ENCODE assay signal across 8 cellular contexts in the genomic region with DNA sequence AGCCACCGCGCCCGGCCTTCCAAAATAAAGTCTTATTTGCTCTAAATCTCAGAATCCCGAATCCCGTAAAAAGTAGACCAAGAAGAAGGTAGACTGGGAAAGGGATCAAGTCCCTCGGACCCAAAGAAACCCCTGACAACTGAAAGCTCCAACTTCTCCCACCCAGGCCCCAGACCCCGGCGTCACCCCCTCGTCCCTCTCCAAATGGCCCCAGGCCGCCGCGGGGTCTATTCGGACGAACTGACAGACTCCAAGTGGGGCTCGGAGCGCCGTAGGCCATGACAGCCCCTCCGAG. TPM values are rescaled to one million over a fixed set of nuclear protein-coding genes. Genes with fewer than 3 reads are reported as not detected.
DNase-seq lines count a peak whose midpoint lies in the region; ATAC-seq, FAIRE-seq and TF ChIP-seq lines count a peak whose summit lies in the region.

No MANE protein-coding gene starts in this region.

- dilution Hi-C loops in endothelial cell of umbilical vein (cut with MboI; ENCODE audit: extremely low pct_ligation_motif_present, low sequenced_read_pairs), result no loop called here

- H3K36me3 ChIP-seq in Caco-2 (ENCODE audit: control insufficient read depth, insufficient read depth, low read length) (no peaks in the 10 kb centered on the region; the same call in 1 of the 2 replicates), endothelial cell of umbilical vein (ENCODE audit: control insufficient read depth in 2 of 2, extremely low read depth in 1 of 2, insufficient read depth in 2 of 2, low read length in 2 of 2) (peaks cover 0 to 2% of the 10 kb centered on the region in 2 experiments), ovary (no peaks in the 10 kb centered on the region)

- BruUV-seq in Caco-2 (replicated peaks; lab: Mats Ljungman, UMichigan) (TSS peak; percentile 48), endothelial cell of umbilical vein (replicated peaks; lab: Mats Ljungman, UMichigan) (no TSS peak)

- intact Hi-C loops in Caco-2 (cut with micrococcal nuclease; ENCODE audit: unreplicated experiment), result no loop called here
- intact Hi-C loops in endothelial cell of umbilical vein (cut with micrococcal nuclease), result loop anchor here (1.0 kb wide), 2 partner anchors 12 to 17 kb away; no protein-coding TSS in a partner anchor
- intact Hi-C loops in ovary (cut with DNase I), result no loop called here

- CTCF ChIA-PET in Caco-2 (lab: Charles Lee), result no interaction called here
- CTCF ChIA-PET in endothelial cell of umbilical vein (lab: Charles Lee), result no interaction called here

- no peaks in the 10 kb centered on the region for H3K27me3 ChIP-seq in Caco-2 (replicated peaks; ENCODE audit: control insufficient read depth, insufficient read depth, low read length)
- H3K27me3 ChIP-seq in endothelial cell of umbilical vein (ENCODE audit: control insufficient read depth in 2 of 2, insufficient read depth in 2 of 2, low read length in 2 of 2), result no peaks in the 10 kb centered on the region
- no peaks in the 10 kb centered on the region for H3K27me3 ChIP-seq in ovary

- H3K36me3 Mint-ChIP-seq in Caco-2 (ENCODE audit: insufficient read depth, unreplicated experiment), result peaks cover 33% of the 10 kb centered on the region

- TF ChIP-seq POLR2A in endothelial cell of umbilical vein (IDR thresholded peaks at IDR 0.05; ENCODE audit: low read depth, low read length), result peak; percentile 40
- TF ChIP-seq POLR2A in ovary (IDR thresholded peaks at IDR 0.05), result no peak

- H3K9me1 ChIP-seq in endothelial cell of umbilical vein (replicated peaks; ENCODE audit: control insufficient read depth, extremely low read depth, insufficient read depth, low read length), result no peaks in the 10 kb centered on the region

- H3K9me3 ChIP-seq in Caco-2 (no peaks in the 10 kb centered on the region), endothelial cell of umbilical vein (replicated peaks; ENCODE audit: control insufficient read depth, insufficient read depth, low read length) (no peaks in the 10 kb centered on the region), ovary (no peaks in the 10 kb centered on the region)

- FAIRE-seq in endothelial cell of umbilical vein (lab: Jason Lieb, UNC), result no peak

- TF ChIP-seq CTCF in Caco-2 (IDR thresholded peaks at IDR 0.05; ENCODE audit: insufficient read depth in 1 of 2, low read depth in 1 of 2, low read length in 1 of 2, severe bottlenecking in 1 of 2, unreplicated experiment in 1 of 2) (no peak), endothelial cell of umbilical vein (IDR thresholded peaks at IDR 0.05; ENCODE audit: extremely low read depth in 1 of 2, insufficient read depth in 1 of 2, low read depth in 1 of 2, low read length in 2 of 2) (no peak), ovary (IDR thresholded peaks at IDR 0.05) (no peak)

- ATAC-seq in HG03342 (IDR thresholded peaks at IDR 0.05; ENCODE audit: unreplicated experiment) (no peak), HG03175 (IDR thresholded peaks at IDR 0.05; ENCODE audit: unreplicated experiment) (no peak)

- peaks cover 3% of the 10 kb centered on the region for H4K20me1 ChIP-seq in endothelial cell of umbilical vein (replicated peaks; ENCODE audit: control insufficient read depth, extremely low read depth, insufficient read depth, low read length)

- TF ChIP-seq EP300 in ovary (IDR thresholded peaks at IDR 0.05), result no peak

- no peak overlapping the region for H2AFZ ChIP-seq in endothelial cell of umbilical vein (ENCODE audit: low read depth, low read length)

- peak overlapping the region; percentile 82 for H3K27ac Mint-ChIP-seq in Caco-2 (ENCODE audit: unreplicated experiment)

- DNase-seq in Caco-2, result no peak
- DNase-seq in OCI-M1 (lab: John Stamatoyannopoulos, UW), result peak; percentile 93
- no peak for DNase-seq in endothelial cell of umbilical vein (ENCODE audit: low read depth, low spot score)
- DNase-seq in ovary, result no peak
- DNase-seq in NCI-H524 (lab: John Stamatoyannopoulos, UW), result no peak
- no peak for DNase-seq in iPS-NIHi11 (ENCODE audit: low spot score)

- H3K4me3 ChIP-seq in Caco-2 (ENCODE audit: low read depth, low read length) (peak overlapping the region; percentile 82), endothelial cell of umbilical vein (replicated peaks in 1 of 3; ENCODE audit: insufficient read depth in 1 of 3, low read depth in 1 of 3, low read length in 3 of 3) (peak overlapping the region; percentile 78 to 98 (median 82)), ovary (peak overlapping the region; percentile 77)

- POLR2A ChIA-PET in Caco-2 (lab: Charles Lee) (no interaction called here), endothelial cell of umbilical vein (lab: Charles Lee) (no interaction called here)

- no peaks in the 10 kb centered on the region for H3K27me3 Mint-ChIP-seq in Caco-2 (ENCODE audit: insufficient read depth, unreplicated experiment)

- H3K27ac ChIP-seq in endothelial cell of umbilical vein (ENCODE audit: insufficient read depth, low read depth, low read length), result peak overlapping the region; percentile 87
- H3K27ac ChIP-seq in ovary, result peak overlapping the region; percentile 62 to 68

- H3K4me1 ChIP-seq in Caco-2 (0 out of 2 replicates have a peak, but pooled peaks cover 4% of the 10 kb centered on the region), endothelial cell of umbilical vein (ENCODE audit: control insufficient read depth, extremely low read depth, insufficient read depth, low read length) (peaks cover 15% of the 10 kb centered on the region), ovary (ENCODE audit: insufficient read depth) (peaks cover 5% of the 10 kb centered on the region)

- peak overlapping the region; percentile 92 for H3K9ac ChIP-seq in endothelial cell of umbilical vein (replicated peaks; ENCODE audit: extremely low read depth, insufficient read depth, low read length)

- 0% methylated on average over 12 to 18 of the region's 18 CpGs for WGBS in ovary, 3 donors

- H3K4me2 ChIP-seq in endothelial cell of umbilical vein (ENCODE audit: insufficient read depth, low read length), result peak overlapping the region; percentile 88

- peaks cover 14% of the 10 kb centered on the region for H3K4me1 Mint-ChIP-seq in Caco-2 (ENCODE audit: low read depth, unreplicated experiment)

- H3K9me3 Mint-ChIP-seq in Caco-2 (ENCODE audit: unreplicated experiment), result no peaks in the 10 kb centered on the region

- H3K4me3 Mint-ChIP-seq in Caco-2 (ENCODE audit: unreplicated experiment), result peak overlapping the region; percentile 80

- peaks cover 54% of the 10 kb centered on the region for H3K79me2 ChIP-seq in endothelial cell of umbilical vein (ENCODE audit: control insufficient read depth, insufficient read depth, low read length)

TF ChIP-seq in endothelial cell of umbilical vein, 7 proteins besides CTCF, POLR2A, EP300 and RAD21 (continues in another document):
- TF ChIP-seq MYC (IDR thresholded peaks at IDR 0.05; ENCODE audit: low read depth, low read length), result no peak
- no peak for TF ChIP-seq JUN (IDR thresholded peaks at IDR 0.05; ENCODE audit: borderline replicate concordance, insufficient read depth, insufficient read length, low read depth)

RNA-seq across cellular contexts. Expression of a gene that starts 0.5 kb away (rescaled TPM):
- 118 and 126 TPM in 2 replicates for total RNA-seq in Caco-2 (2022)
- total RNA-seq in endothelial cell of umbilical vein, result 153 and 157 TPM in 2 replicates
- 158 and 168 TPM in 2 replicates for polyA plus RNA-seq in endothelial cell of umbilical vein
- polyA plus RNA-seq in endothelial cell of umbilical vein (2011; cell fraction: cytosol; rRNA removed), result 122 and 136 TPM in 2 replicates
- polyA plus RNA-seq in endothelial cell of umbilical vein (2011; cell fraction: nucleus; rRNA removed), result 631 and 632 TPM in 2 replicates
- 131 and 157 TPM in 2 replicates for polyA plus RNA-seq in endothelial cell of umbilical vein (2012)
- polyA minus RNA-seq in endothelial cell of umbilical vein, result 73.4 and 92.4 TPM in 2 replicates
- polyA minus RNA-seq in endothelial cell of umbilical vein (2011; cell fraction: cytosol; rRNA and poly(A)+ RNA removed), result 88.6 TPM
- polyA minus RNA-seq in endothelial cell of umbilical vein (2011; cell fraction: nucleus; rRNA and poly(A)+ RNA removed), result 81.9 and 101 TPM in 2 replicates
- 10 to 100 TPM; 23.8 to 48.4 (median 31.8) TPM for total RNA-seq in ovary
- 10 to 100 TPM in 1 of 2 donors, 1 to 10 TPM in 1; 7.9 to 42.5 TPM for polyA plus RNA-seq in ovary

RNA-seq across cellular contexts. Expression of a gene that starts 14.4 kb away (rescaled TPM):
- 102 and 105 TPM in 2 replicates for total RNA-seq in Caco-2 (2022)
- total RNA-seq in endothelial cell of umbilical vein, result 302 and 326 TPM in 2 replicates
- 142 and 148 TPM in 2 replicates for polyA plus RNA-seq in endothelial cell of umbilical vein
- 163 and 180 TPM in 2 replicates for polyA plus RNA-seq in endothelial cell of umbilical vein (2011; cell fraction: cytosol; rRNA removed)
- 162 and 166 TPM in 2 replicates for polyA plus RNA-seq in endothelial cell of umbilical vein (2011; cell fraction: nucleus; rRNA removed)
- 155 and 170 TPM in 2 replicates for polyA plus RNA-seq in endothelial cell of umbilical vein (2012)
- polyA minus RNA-seq in endothelial cell of umbilical vein, result 157 and 229 TPM in 2 replicates
- polyA minus RNA-seq in endothelial cell of umbilical vein (2011; cell fraction: cytosol; rRNA and poly(A)+ RNA removed), result 70.3 TPM
- 47.5 and 72.7 TPM in 2 replicates for polyA minus RNA-seq in endothelial cell of umbilical vein (2011; cell fraction: nucleus; rRNA and poly(A)+ RNA removed)
- 100 to 1,000 TPM in 1 of 7 donors, 10 to 100 TPM in 6; 42.3 to 128 (median 76.6) TPM for total RNA-seq in ovary
- 10 to 100 TPM; 16.6 to 53.9 TPM for polyA plus RNA-seq in ovary

RNA-seq across cellular contexts. Expression of a gene that starts 37.4 kb away (rescaled TPM):
- total RNA-seq in Caco-2 (2022) (24.8 and 34.8 TPM in 2 replicates), endothelial cell of umbilical vein (6.0 and 14.7 TPM in 2 replicates), ovary (10 to 100 TPM in 5 of 7 donors, 1 to 10 TPM in 2; 5.0 to 41.6 (median 25.6) TPM)
- polyA plus RNA-seq in endothelial cell of umbilical vein (4.7 and 5.3 TPM in 2 replicates), ovary (10 to 100 TPM in 1 of 2 donors, 1 to 10 TPM in 1; 8.3 to 26.3 TPM)
- 2.1 and 2.3 TPM in 2 replicates for polyA plus RNA-seq in endothelial cell of umbilical vein (2011; cell fraction: cytosol; rRNA removed)
- 10.3 and 10.4 TPM in 2 replicates for polyA plus RNA-seq in endothelial cell of umbilical vein (2011; cell fraction: nucleus; rRNA removed)
- polyA plus RNA-seq in endothelial cell of umbilical vein (2012), result 10.2 and 13.0 TPM in 2 replicates
- polyA minus RNA-seq in endothelial cell of umbilical vein, result 6.1 and 8.2 TPM in 2 replicates
- polyA minus RNA-seq in endothelial cell of umbilical vein (2011; cell fraction: cytosol; rRNA and poly(A)+ RNA removed), result 46.5 TPM
- polyA minus RNA-seq in endothelial cell of umbilical vein (2011; cell fraction: nucleus; rRNA and poly(A)+ RNA removed), result 5.1 and 8.0 TPM in 2 replicates

RNA-seq across cellular contexts. Expression of a gene that starts 56.5 kb away (rescaled TPM):
- total RNA-seq in Caco-2 (2022), result 0.20 and 0.74 TPM in 2 replicates
- 0.40 and 0.53 TPM in 2 replicates for total RNA-seq in endothelial cell of umbilical vein
- 0.21 and 0.48 TPM in 2 replicates for polyA plus RNA-seq in endothelial cell of umbilical vein
- polyA plus RNA-seq in endothelial cell of umbilical vein (2011; cell fraction: cytosol; rRNA removed), result 0.08 and 0.17 TPM in 2 replicates
- polyA plus RNA-seq in endothelial cell of umbilical vein (2011; cell fraction: nucleus; rRNA removed), result 0.13 TPM in 1 of 2 replicates, not detected in the other
- 0.19 TPM in 1 of 2 replicates, not detected in the other for polyA plus RNA-seq in endothelial cell of umbilical vein (2012)
- polyA minus RNA-seq in endothelial cell of umbilical vein, result not detected in 2 replicates
- polyA minus RNA-seq in endothelial cell of umbilical vein (2011; cell fraction: cytosol; rRNA and poly(A)+ RNA removed), result not detected
- polyA minus RNA-seq in endothelial cell of umbilical vein (2011; cell fraction: nucleus; rRNA and poly(A)+ RNA removed), result not detected in 2 replicates
- under 1 TPM in 3 of 7 donors, not detected in 4; 0.18 to 0.92 (median 0.32) TPM for total RNA-seq in ovary
- polyA plus RNA-seq in ovary, result not detected
